Comparison of ENCODE assay signal across 8 cellular contexts in the genomic region with DNA sequence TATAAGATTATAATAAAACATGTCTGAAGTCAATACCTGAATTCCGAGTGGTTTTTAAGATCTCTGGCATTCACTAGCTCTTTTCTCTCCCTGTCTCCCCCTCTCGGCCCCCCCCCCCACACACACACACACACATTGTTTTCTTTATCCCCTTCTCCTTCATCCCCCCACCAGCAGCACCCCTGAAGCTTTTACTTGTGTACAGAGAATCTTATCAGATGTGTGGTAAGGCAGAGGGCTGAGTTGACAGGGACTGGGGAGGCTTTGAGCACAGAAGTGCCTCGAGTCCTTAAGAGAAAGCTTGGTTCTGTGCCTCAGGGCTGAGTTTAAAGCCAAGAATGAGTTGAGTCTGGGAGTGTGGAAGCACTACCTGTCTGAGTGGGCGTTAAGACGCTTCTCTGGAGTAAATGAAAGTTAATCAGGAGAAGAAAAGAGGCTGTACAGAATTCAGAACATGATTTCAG. TPM values are rescaled to one million over a fixed set of nuclear protein-coding genes. Genes with fewer than 3 reads are reported as not detected.
DNase-seq lines count a peak whose midpoint lies in the region; ATAC-seq and TF ChIP-seq lines count a peak whose summit lies in the region.

No MANE protein-coding gene starts in this region.

- H3K27ac Mint-ChIP-seq in GM23338, result no peak overlapping the region

- H3K27ac ChIP-seq in GM23338 (ENCODE audit: low read depth), result no peak overlapping the region
- H3K27ac ChIP-seq in upper lobe of left lung, result peak overlapping the region; percentile 83 to 98 (median 88)

- H4K20me1 ChIP-seq in GM23338 (replicated peaks; ENCODE audit: insufficient read depth), result peaks cover 23% of the 10 kb centered on the region

- H3K9me2 ChIP-seq in GM23338 (ENCODE audit: insufficient read depth), result no peaks in the 10 kb centered on the region

- H3K27me3 ChIP-seq in GM23338 (ENCODE audit: insufficient read depth), result peaks cover 44% of the 10 kb centered on the region
- H3K27me3 ChIP-seq in mononuclear cell (ENCODE audit: insufficient read depth, low read length), result peaks cover 4% of the 10 kb centered on the region
- no peaks in the 10 kb centered on the region for H3K27me3 ChIP-seq in upper lobe of left lung

- H3K4me3 ChIP-seq in AG09309 (ENCODE audit: control insufficient read depth, low read depth, low read length) (peak overlapping the region; percentile 61), GM23338 (peak overlapping the region; percentile 85), choroid plexus epithelial cell (ENCODE audit: low read depth, low read length) (peak overlapping the region; percentile 51), mononuclear cell (ENCODE audit: low read length) (peak overlapping the region; percentile 54), upper lobe of left lung (peak overlapping the region in 3 of 4 donors; percentile 64 to 75 (median 67))

- no peak for TF ChIP-seq POLR2A in upper lobe of left lung (IDR thresholded peaks at IDR 0.05)

- DNase-seq in AG09309 (ENCODE audit: low read depth), result no peak
- DNase-seq in GM23338 (ENCODE audit: low spot score), result peak; percentile 21
- peak in 4 of 5 experiments; percentile 26 to 92 (median 41) for DNase-seq in T-helper 2 cell
- peak; percentile 25 for DNase-seq in choroid plexus epithelial cell (ENCODE audit: low read depth)
- DNase-seq in upper lobe of left lung, result no peak
- no peak for DNase-seq in RKO (ENCODE audit: low spot score)

- peak overlapping the region; percentile 99 for H3K4me2 ChIP-seq in GM23338

- H3K4me3 Mint-ChIP-seq in GM23338, result peak overlapping the region; percentile 79

- WGBS in upper lobe of left lung, 2 donors, result 8 to 29% methylated on average over 5 of the region's 5 CpGs

- H3K36me3 Mint-ChIP-seq in GM23338 (ENCODE audit: low read depth), result peaks cover 22% of the 10 kb centered on the region

- H3K27me3 Mint-ChIP-seq in GM23338 (ENCODE audit: insufficient read depth, low read depth, poor library complexity), result peaks cover 40% of the 10 kb centered on the region

- H3K4me1 ChIP-seq in GM23338 (ENCODE audit: insufficient read depth) (peaks cover 36% of the 10 kb centered on the region), mononuclear cell (ENCODE audit: insufficient read depth, low read length) (peaks cover 43% of the 10 kb centered on the region), upper lobe of left lung (peaks cover 13 to 38% (median 25%) of the 10 kb centered on the region in 4 donors)

- peaks cover 33% of the 10 kb centered on the region for H3K4me1 Mint-ChIP-seq in GM23338

- no peak for TF ChIP-seq EP300 in upper lobe of left lung (IDR thresholded peaks at IDR 0.05)

- H3K36me3 ChIP-seq in GM23338 (ENCODE audit: insufficient read depth) (no peaks in the 10 kb centered on the region), upper lobe of left lung (no peaks in the 10 kb centered on the region)

- H3K9me3 ChIP-seq in mononuclear cell (ENCODE audit: low read depth, low read length), result no peaks in the 10 kb centered on the region
- no peaks in the 10 kb centered on the region for H3K9me3 ChIP-seq in upper lobe of left lung

- ATAC-seq in GM23338, result no peak
- ATAC-seq in upper lobe of left lung (ENCODE audit: low FRiP score in 2 of 2), result no peak
- no peak for ATAC-seq in GM19328 (IDR thresholded peaks at IDR 0.05; ENCODE audit: unreplicated experiment)

- H3F3A ChIP-seq in GM23338 (replicated peaks; ENCODE audit: low read depth), result no peaks in the 10 kb centered on the region; the same call in 1 of the 2 replicates

- H3K79me2 ChIP-seq in GM23338 (replicated peaks; ENCODE audit: insufficient read depth), result peaks cover 23% of the 10 kb centered on the region

- TF ChIP-seq CTCF in AG09309 (IDR thresholded peaks at IDR 0.05; ENCODE audit: control insufficient read depth, insufficient read depth, low read depth, low read length, missing control alignments) (no peak), GM23338 (conservative IDR thresholded peaks at IDR 0.05; ENCODE audit: low read depth in 2 of 2) (no peak), choroid plexus epithelial cell (conservative IDR thresholded peaks at IDR 0.05; ENCODE audit: low read depth, low read length) (no peak), upper lobe of left lung (IDR thresholded peaks at IDR 0.05) (no peak)

- peaks cover 2% of the 10 kb centered on the region; the same call in 1 of the 3 replicates for H3K9me3 Mint-ChIP-seq in GM23338

- 0 out of 2 replicates have a peak overlapping the region, but pooled peaks have one; percentile 56 for H2AFZ ChIP-seq in GM23338

TF ChIP-seq in GM23338, 12 proteins besides CTCF, POLR2A, EP300 and RAD21:
- TF ChIP-seq NANOG (IDR thresholded peaks at IDR 0.05; ENCODE audit: borderline replicate concordance) (no peak), EZH2 (IDR thresholded peaks at IDR 0.05; ENCODE audit: low read depth, unreplicated experiment) (peak; percentile 38)

RNA-seq across cellular contexts. Expression of gene ID2, which starts 2.6 kb away (rescaled TPM):
- total RNA-seq in GM23338 (2014; rRNA removed; shearing (Covaris generic)), result 87.0 and 135 TPM in 2 replicates
- 110 and 119 TPM in 2 replicates for polyA plus RNA-seq in GM23338 (2016; fragmentation: Nextera tagmentation; extraction: Ambion mirVana)
- total RNA-seq in mononuclear cell (717 TPM), upper lobe of left lung (100 to 1,000 TPM in 3 of 6 donors, 10 to 100 TPM in 3; 85.4 to 175 (median 110) TPM)

Comparison
In these comparisons a context has a peak if more than half of its experiments do, and no peak if none do; other contexts are left out.
1. DNase-seq: peak in GM23338 (single experiment), T-helper 2 cell (4 of 5) and choroid plexus epithelial cell (single experiment); none in AG09309 (single experiment), upper lobe of left lung (0 of 2) and RKO (single experiment).
2. Peak in every context shown above with its lines, with median percentiles within 50 percentile points of each other: H3K4me3 ChIP-seq.